In the genomic region with DNA sequence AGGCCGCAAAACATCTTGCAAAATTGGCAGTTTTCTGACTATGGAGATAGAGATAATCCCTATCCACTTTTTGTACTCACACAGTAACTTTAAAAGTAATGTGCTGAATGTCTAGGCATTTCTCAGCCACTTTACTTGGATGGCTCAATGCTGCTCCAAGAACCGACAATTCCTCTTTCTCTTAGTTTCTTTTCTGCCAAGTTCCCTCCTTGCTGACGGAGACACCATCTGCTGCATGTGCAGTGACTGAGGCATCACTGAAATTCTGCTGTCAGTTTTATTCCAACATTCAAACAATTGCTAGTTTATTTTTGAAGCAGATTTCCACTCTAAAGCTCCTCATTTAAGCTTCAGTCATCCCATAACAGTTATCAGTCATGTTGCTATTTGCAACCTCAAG, we compare ENCODE assay signal across 20 cellular contexts.
DNase-seq lines count a peak whose midpoint lies in the region; FAIRE-seq and TF ChIP-seq lines count a peak whose summit lies in the region.
"Had no signal": no experiment of that assay in that cellular context is flagged by ENCODE, and none has a peak within 500 bp of the region (broad histone marks: within the 10 kb centered on the region; RNA-seq: fewer than 3 reads in every experiment).

No MANE protein-coding gene starts in this region.

- WGBS in smooth muscle cell (ENCODE audit: low lambda C conversion rate): 67% methylated on average over 3 of the region's 3 CpGs

- H3K4me3 Mint-ChIP-seq in activated T-cell treated with anti-CD3 and anti-CD28 coated beads, Interleukin-2, amount 50 U/mL, for 24 hours: no peak overlapping the region
- H3K4me3 Mint-ChIP-seq: CD8-positive, alpha-beta T cell had no signal

- peak overlapping the region; percentile 20 for H3K4me2 ChIP-seq in fibroblast of lung (ENCODE audit: extremely low read depth, insufficient read depth, low read length)
- no peak overlapping the region for H3K4me2 ChIP-seq in smooth muscle cell

- H3K4me1 Mint-ChIP-seq in activated T-cell treated with anti-CD3 and anti-CD28 coated beads, Interleukin-2, amount 50 U/mL, for 24 hours (ENCODE audit: low read depth): peaks cover 1% of the 10 kb centered on the region

- H3F3A ChIP-seq in smooth muscle cell (ENCODE audit: low read depth): no peaks in the 10 kb centered on the region

- H3K4me1 ChIP-seq in fibroblast of lung (ENCODE audit: control insufficient read depth, extremely low read depth, insufficient read depth, low read length) (no peaks in the 10 kb centered on the region), smooth muscle cell (ENCODE audit: low read depth) (no peaks in the 10 kb centered on the region)

- H2AFZ ChIP-seq in fibroblast of lung (ENCODE audit: low read length): peak overlapping the region; percentile 54
- peak overlapping the region; percentile 47 for H2AFZ ChIP-seq in smooth muscle cell (ENCODE audit: low read depth)

- H3K36me3 ChIP-seq in fibroblast of lung (ENCODE audit: control insufficient read depth, insufficient read depth, low read length) (no peaks in the 10 kb centered on the region), smooth muscle cell (ENCODE audit: low read depth) (no peaks in the 10 kb centered on the region)

- H3K36me3 Mint-ChIP-seq in activated T-cell treated with anti-CD3 and anti-CD28 coated beads, Interleukin-2, amount 50 U/mL, for 24 hours (ENCODE audit: low read depth): no peaks in the 10 kb centered on the region
- H3K36me3 Mint-ChIP-seq: CD8-positive, alpha-beta T cell had no signal

- DNase-seq in NOMO-1 (lab: John Stamatoyannopoulos, UW; ENCODE audit: unreplicated experiment in 2 of 2) (peak; percentile 12 to 33), NOMO-1 treated with dmso at 0.1 percent for 144 hours (lab: John Stamatoyannopoulos, UW; ENCODE audit: unreplicated experiment) (no peak), NCI-H446 treated with DMSO at 0.1 percent for 48 hours (lab: John Stamatoyannopoulos, UW) (peak; percentile 21), fibroblast of lung (ENCODE audit: low read depth in 2 of 2) (peak in 1 of 2 donors; percentile 17), smooth muscle cell (lab: John Stamatoyannopoulos, UW; ENCODE audit: unreplicated experiment) (no peak), frontal cortex (ENCODE audit: low spot score in 2 of 2) (no peak), NCI-H1048 (lab: John Stamatoyannopoulos, UW) (no peak)
- DNase-seq in activated T-cell treated with anti-CD3 and anti-CD28 coated beads, Interleukin-2, amount 50 U/mL, for 24 hours: no peak
- DNase-seq: 8988T; C1 segment of cervical spinal cord; CD8-positive, alpha-beta T cell; GDM1; H7; Karpas-422; NCI-H1417; NCI-H187; NCI-H510A treated with DMSO at 0.1 percent for 48 hours; NCI-H748 treated with DMSO at 0.1 percent for 48 hours; SHP77 had no signal

- H3K9me3 ChIP-seq in fibroblast of lung (ENCODE audit: control insufficient read depth, insufficient read depth, low read depth, low read length) (no peaks in the 10 kb centered on the region), smooth muscle cell (replicated peaks; ENCODE audit: low read depth) (no peaks in the 10 kb centered on the region)

- no peak overlapping the region for H3K9ac ChIP-seq in fibroblast of lung (ENCODE audit: insufficient read depth, low read length)
- no peak overlapping the region for H3K9ac ChIP-seq in smooth muscle cell (ENCODE audit: low read depth)

- H3K4me3 ChIP-seq in fibroblast of lung (replicated peaks in 1 of 4; ENCODE audit: control extremely low read depth in 1 of 4, insufficient read depth in 1 of 4, low read depth in 3 of 4, low read length in 4 of 4) (no peak overlapping the region), smooth muscle cell (no peak overlapping the region)

- no peaks in the 10 kb centered on the region for H4K20me1 ChIP-seq in fibroblast of lung (ENCODE audit: control insufficient read depth, extremely low read depth, insufficient read depth, low read length)
- no peaks in the 10 kb centered on the region for H4K20me1 ChIP-seq in smooth muscle cell (ENCODE audit: low read depth)

- TF ChIP-seq CTCF in fibroblast of lung (conservative IDR thresholded peaks at IDR 0.05 in 1 of 2, IDR thresholded peaks at IDR 0.05 in 1 of 2; ENCODE audit: low read depth in 1 of 2, low read length in 2 of 2): no peak
- no peak for TF ChIP-seq CTCF in smooth muscle cell (IDR thresholded peaks at IDR 0.05; ENCODE audit: borderline replicate concordance, insufficient read depth, poor library complexity, severe bottlenecking)

- H3K27me3 ChIP-seq in fibroblast of lung (ENCODE audit: control insufficient read depth, insufficient read depth, low read length) (no peaks in the 10 kb centered on the region), smooth muscle cell (ENCODE audit: low read depth) (no peaks in the 10 kb centered on the region)

- H3K27ac ChIP-seq in fibroblast of lung (ENCODE audit: insufficient read depth, low read length) (no peak overlapping the region), smooth muscle cell (ENCODE audit: low read depth) (no peak overlapping the region)

- FAIRE-seq in frontal cortex (lab: Jason Lieb, UNC): no peak
- FAIRE-seq: GM18507 had no signal

- H3K9me3 Mint-ChIP-seq in activated T-cell treated with anti-CD3 and anti-CD28 coated beads, Interleukin-2, amount 50 U/mL, for 24 hours: no peaks in the 10 kb centered on the region

- no peak overlapping the region for H3K27ac Mint-ChIP-seq in activated T-cell treated with anti-CD3 and anti-CD28 coated beads, Interleukin-2, amount 50 U/mL, for 24 hours
- H3K27ac Mint-ChIP-seq: CD8-positive, alpha-beta T cell had no signal

- H3K27me3 Mint-ChIP-seq in activated T-cell treated with anti-CD3 and anti-CD28 coated beads, Interleukin-2, amount 50 U/mL, for 24 hours: no peaks in the 10 kb centered on the region

- H3K79me2 ChIP-seq in fibroblast of lung (ENCODE audit: control insufficient read depth, insufficient read depth, low read length) (no peaks in the 10 kb centered on the region), smooth muscle cell (ENCODE audit: low read depth) (no peaks in the 10 kb centered on the region)

Comparison
In these comparisons a context has a peak if more than half of its experiments do, and no peak if none do; other contexts are left out.
1. DNase-seq: peak in NOMO-1 (2 of 2) and NCI-H446 treated with DMSO at 0.1 percent for 48 hours (single experiment); none in NOMO-1 treated with dmso at 0.1 percent for 144 hours (single experiment), smooth muscle cell (single experiment), frontal cortex (0 of 2), NCI-H1048 (single experiment) and activated T-cell treated with anti-CD3 and anti-CD28 coated beads, Interleukin-2, amount 50 U/mL, for 24 hours (single experiment).